In the genomic region with DNA sequence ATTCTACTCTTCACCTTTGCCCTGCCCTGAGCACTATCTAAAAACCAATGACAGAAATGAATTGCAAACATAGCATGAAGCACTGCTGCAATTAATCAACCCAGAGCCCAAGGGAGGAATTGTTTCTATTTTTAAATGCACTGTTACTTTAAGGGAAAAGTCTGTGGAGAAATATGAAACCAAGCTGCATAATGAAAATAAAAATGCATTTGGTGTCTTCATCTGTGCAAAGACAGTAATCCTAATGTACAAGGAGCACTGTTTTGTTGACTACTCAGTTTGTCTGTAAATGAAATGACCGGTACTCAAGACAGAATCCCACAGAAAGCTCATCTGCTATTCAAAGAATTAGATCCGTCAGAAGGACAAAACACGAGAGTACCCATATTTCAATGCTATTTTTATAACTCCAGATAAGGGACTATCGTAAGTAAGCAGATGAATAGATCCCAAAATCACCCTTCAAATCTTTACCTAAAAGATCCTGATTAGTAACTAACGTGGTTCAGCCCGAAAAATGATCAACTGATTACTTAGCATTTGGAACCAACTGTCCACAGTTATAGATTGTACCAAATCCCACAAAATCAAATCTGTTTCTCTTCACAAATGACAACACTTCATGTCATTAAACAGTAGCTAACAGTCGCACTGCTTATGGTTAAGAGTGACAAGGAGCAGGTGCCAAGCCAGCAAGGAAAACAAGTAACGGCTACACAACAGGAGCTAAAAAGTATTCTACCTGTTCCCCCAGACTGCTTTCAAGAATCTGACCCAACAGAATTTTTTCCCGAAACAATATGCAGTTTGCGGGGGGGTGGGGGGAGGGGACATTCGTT, we compare ENCODE assay signal across 11 cellular contexts.
DNase-seq lines count a peak whose midpoint lies in the region; ATAC-seq and TF ChIP-seq lines count a peak whose summit lies in the region.
"Had no signal": no experiment of that assay in that cellular context is flagged by ENCODE, and none has a peak within 500 bp of the region (broad histone marks: within the 10 kb centered on the region; RNA-seq: fewer than 3 reads in every experiment).

No MANE protein-coding gene starts in this region.

- no peaks in the 10 kb centered on the region for H3K9me2 ChIP-seq in Loucy (replicated peaks; ENCODE audit: low read depth, low read length)

- no peaks in the 10 kb centered on the region for H3F3A ChIP-seq in Loucy (ENCODE audit: low read depth)

- ATAC-seq in HG02970 (IDR thresholded peaks at IDR 0.05; ENCODE audit: low FRiP score, unreplicated experiment) = no peak

- TF ChIP-seq CTCF in Loucy (conservative IDR thresholded peaks at IDR 0.05; ENCODE audit: low read length) = no peak
- no peak for TF ChIP-seq CTCF in tibial artery (IDR thresholded peaks at IDR 0.05)

- H3K27me3 ChIP-seq in Loucy (ENCODE audit: insufficient read depth, low read length, poor library complexity, severe bottlenecking) (no peaks in the 10 kb centered on the region), tibial artery (no peaks in the 10 kb centered on the region)
- peaks cover 8% of the 10 kb centered on the region for H3K27me3 ChIP-seq in effector memory CD4-positive, alpha-beta T cell (replicated peaks; ENCODE audit: control insufficient read depth, insufficient read depth, low read length, poor library complexity, severe bottlenecking)

- H3K36me3 ChIP-seq in Loucy (ENCODE audit: insufficient read depth, low read length) = no peaks in the 10 kb centered on the region
- H3K36me3 ChIP-seq in tibial artery = peaks cover 0 to 4% (median 0%) of the 10 kb centered on the region in 3 donors
- H3K36me3 ChIP-seq in effector memory CD4-positive, alpha-beta T cell (ENCODE audit: control insufficient read depth, insufficient read depth, low read length) = no peaks in the 10 kb centered on the region

- peak overlapping the region; percentile 90 to 95 for H3K27ac ChIP-seq in tibial artery
- no peak overlapping the region for H3K27ac ChIP-seq in effector memory CD4-positive, alpha-beta T cell (ENCODE audit: insufficient read depth, low read length, poor library complexity, severe bottlenecking)
- H3K27ac ChIP-seq: KMS-11 had no signal

- intact Hi-C loops in tibial artery (cut with DNase I; ENCODE audit: low total_unique reads) = loop anchor here (5.0 to 10.0 kb wide), 4 partner anchors 57 to 137 kb away; a partner anchor contains a TSS

- no peak overlapping the region for H2AFZ ChIP-seq in Loucy (ENCODE audit: low read length)

- H3K79me2 ChIP-seq in Loucy (ENCODE audit: insufficient read depth, low read length) = 0 out of 2 replicates have a peak, but pooled peaks cover 5% of the 10 kb centered on the region

- peak overlapping the region; percentile 34 for H3K4me3 ChIP-seq in Loucy (ENCODE audit: low read length, poor library complexity, severe bottlenecking)
- peak overlapping the region; percentile 59 to 91 for H3K4me3 ChIP-seq in tibial artery
- no peak overlapping the region for H3K4me3 ChIP-seq in effector memory CD4-positive, alpha-beta T cell (ENCODE audit: insufficient read depth, low read depth, low read length, poor library complexity, severe bottlenecking)

- H3K9me3 ChIP-seq in Loucy (ENCODE audit: insufficient read depth, low read depth, low read length) = no peaks in the 10 kb centered on the region
- no peaks in the 10 kb centered on the region for H3K9me3 ChIP-seq in tibial artery
- no peaks in the 10 kb centered on the region for H3K9me3 ChIP-seq in effector memory CD4-positive, alpha-beta T cell (ENCODE audit: control insufficient read depth, low read length)

- H3K4me1 ChIP-seq in Loucy (ENCODE audit: insufficient read depth, low read length, poor library complexity, severe bottlenecking) (peaks cover 25% of the 10 kb centered on the region), tibial artery (peaks cover 0 to 53% (median 31%) of the 10 kb centered on the region in 4 donors)
- H3K4me1 ChIP-seq in effector memory CD4-positive, alpha-beta T cell (ENCODE audit: control insufficient read depth, insufficient read depth, low read length, poor library complexity, severe bottlenecking) = peaks cover 6% of the 10 kb centered on the region

- H3K9ac ChIP-seq in Loucy (ENCODE audit: low read depth, low read length, poor library complexity, severe bottlenecking) = no peak overlapping the region
- H3K9ac ChIP-seq: KMS-11 had no signal

- DNase-seq in cerebellar cortex (ENCODE audit: low spot score) (peak; percentile 55), medulla oblongata (ENCODE audit: extremely low spot score) (peak; percentile 37), tibial artery (no peak), NOMO-1 treated with dmso at 0.1 percent for 144 hours (lab: John Stamatoyannopoulos, UW; ENCODE audit: unreplicated experiment) (no peak)
- no peak for DNase-seq in effector memory CD4-positive, alpha-beta T cell
- DNase-seq: activated T-cell treated with anti-CD3 and anti-CD28 coated beads, Interleukin-2, amount 50 U/mL, for 24 hours; SIG-M5; stimulated activated CD4-positive, alpha-beta T cell treated with anti-CD3 and anti-CD28 coated beads, Interleukin-2, amount 100 ng/mL, for 24 hours had no signal

- H3K4me2 ChIP-seq in Loucy (ENCODE audit: low read depth, low read length, poor library complexity, severe bottlenecking) = peak overlapping the region; percentile 67
- H3K4me2 ChIP-seq: KMS-11 had no signal

- no peaks in the 10 kb centered on the region for H4K20me1 ChIP-seq in Loucy (ENCODE audit: insufficient read depth, low read length, poor library complexity, severe bottlenecking)

Comparison
In these comparisons a context has a peak if more than half of its experiments do, and no peak if none do; other contexts are left out.
1. DNase-seq: peak in cerebellar cortex (single experiment) and medulla oblongata (single experiment); none in tibial artery (0 of 2), NOMO-1 treated with dmso at 0.1 percent for 144 hours (single experiment) and effector memory CD4-positive, alpha-beta T cell (0 of 3).